In the genomic region with DNA sequence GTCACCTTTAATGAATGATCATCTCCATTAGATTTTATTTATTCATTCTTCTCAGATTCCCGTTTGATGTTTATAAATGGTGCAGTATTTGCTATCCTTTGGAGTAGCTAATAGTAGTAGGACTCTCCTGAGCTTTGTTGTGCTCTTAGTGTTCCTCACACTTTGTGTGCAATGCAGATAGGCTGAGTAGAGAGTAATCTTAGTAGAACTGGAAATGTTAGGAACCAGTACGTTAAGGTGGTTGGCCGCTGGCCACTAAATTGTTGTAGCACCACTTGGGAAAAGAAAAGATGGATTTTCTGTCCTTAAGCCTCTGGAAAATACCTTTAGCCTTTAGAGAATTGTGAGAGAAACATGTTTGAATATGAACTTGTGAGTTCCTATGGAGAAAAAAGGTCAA, we compare ENCODE assay signal across 1 cellular context.
TF ChIP-seq lines count a peak whose summit lies in the region.

No MANE protein-coding gene starts in this region.

TF ChIP-seq in HepG2, 621 proteins besides CTCF, POLR2A, EP300 and RAD21:
- TF ChIP-seq ZNF3 (CRISPR knock-in tag; IDR thresholded peaks at IDR 0.05), result no peak
- TF ChIP-seq MYNN (CRISPR knock-in tag; IDR thresholded peaks at IDR 0.05; ENCODE audit: low read depth), result no peak
- TF ChIP-seq NR3C1 (CRISPR knock-in tag; IDR thresholded peaks at IDR 0.05), result no peak
- no peak for TF ChIP-seq RFXANK (CRISPR knock-in tag; IDR thresholded peaks at IDR 0.05)
- TF ChIP-seq RBM22 (optimal IDR thresholded peaks at IDR 0.05; ENCODE audit: low read length), result peak; percentile 73
TF ChIP-seq in HepG2: peak in this region for 1.
